In genomic region chr15:72200395-72201237, GRCh38 we compare ENCODE assay signal across 2 cellular contexts.
TF ChIP-seq lines count a peak whose summit lies in the region.

No MANE protein-coding gene starts in this region.

TF ChIP-seq in SK-N-SH, 30 proteins besides CTCF, POLR2A, EP300 and RAD21 (continued from another document):
- TF ChIP-seq REST (IDR thresholded peaks at IDR 0.05; ENCODE audit: low read depth, low read length) (no peak), TAF1 (IDR thresholded peaks at IDR 0.05; ENCODE audit: borderline replicate concordance, low read depth, low read length) (no peak), NRF1 (IDR thresholded peaks at IDR 0.05; ENCODE audit: low read depth, low read length) (no peak), RFX5 (IDR thresholded peaks at IDR 0.05; ENCODE audit: low read length) (no peak)
- TF ChIP-seq, protein P1, sequence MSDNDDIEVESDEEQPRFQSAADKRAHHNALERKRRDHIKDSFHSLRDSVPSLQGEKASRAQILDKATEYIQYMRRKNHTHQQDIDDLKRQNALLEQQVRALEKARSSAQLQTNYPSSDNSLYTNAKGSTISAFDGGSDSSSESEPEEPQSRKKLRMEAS (IDR thresholded peaks at IDR 0.05; ENCODE audit: low read depth): no peak

TF ChIP-seq in SK-N-SH treated with all-trans-retinoic acid at 6 μM for 48 hours, 23 proteins besides CTCF, POLR2A, EP300 and RAD21 (continued from another document):
- TF ChIP-seq, protein P2, sequence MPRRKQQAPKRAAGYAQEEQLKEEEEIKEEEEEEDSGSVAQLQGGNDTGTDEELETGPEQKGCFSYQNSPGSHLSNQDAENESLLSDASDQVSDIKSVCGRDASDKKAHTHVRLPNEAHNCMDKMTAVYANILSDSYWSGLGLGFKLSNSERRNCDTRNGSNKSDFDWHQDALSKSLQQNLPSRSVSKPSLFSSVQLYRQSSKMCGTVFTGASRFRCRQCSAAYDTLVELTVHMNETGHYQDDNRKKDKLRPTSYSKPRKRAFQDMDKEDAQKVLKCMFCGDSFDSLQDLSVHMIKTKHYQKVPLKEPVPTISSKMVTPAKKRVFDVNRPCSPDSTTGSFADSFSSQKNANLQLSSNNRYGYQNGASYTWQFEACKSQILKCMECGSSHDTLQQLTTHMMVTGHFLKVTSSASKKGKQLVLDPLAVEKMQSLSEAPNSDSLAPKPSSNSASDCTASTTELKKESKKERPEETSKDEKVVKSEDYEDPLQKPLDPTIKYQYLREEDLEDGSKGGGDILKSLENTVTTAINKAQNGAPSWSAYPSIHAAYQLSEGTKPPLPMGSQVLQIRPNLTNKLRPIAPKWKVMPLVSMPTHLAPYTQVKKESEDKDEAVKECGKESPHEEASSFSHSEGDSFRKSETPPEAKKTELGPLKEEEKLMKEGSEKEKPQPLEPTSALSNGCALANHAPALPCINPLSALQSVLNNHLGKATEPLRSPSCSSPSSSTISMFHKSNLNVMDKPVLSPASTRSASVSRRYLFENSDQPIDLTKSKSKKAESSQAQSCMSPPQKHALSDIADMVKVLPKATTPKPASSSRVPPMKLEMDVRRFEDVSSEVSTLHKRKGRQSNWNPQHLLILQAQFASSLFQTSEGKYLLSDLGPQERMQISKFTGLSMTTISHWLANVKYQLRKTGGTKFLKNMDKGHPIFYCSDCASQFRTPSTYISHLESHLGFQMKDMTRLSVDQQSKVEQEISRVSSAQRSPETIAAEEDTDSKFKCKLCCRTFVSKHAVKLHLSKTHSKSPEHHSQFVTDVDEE (CRISPR knock-in tag; IDR thresholded peaks at IDR 0.05): no peak
- TF ChIP-seq POU6F1 (CRISPR knock-in tag; IDR thresholded peaks at IDR 0.05; ENCODE audit: borderline replicate concordance, low read depth): no peak
- no peak for TF ChIP-seq ZNF70 (CRISPR knock-in tag; IDR thresholded peaks at IDR 0.05)
- no peak for TF ChIP-seq BACH2 (CRISPR knock-in tag; IDR thresholded peaks at IDR 0.05; ENCODE audit: borderline replicate concordance)
- no peak for TF ChIP-seq ESRRG (CRISPR knock-in tag; IDR thresholded peaks at IDR 0.05)
- no peak for TF ChIP-seq ZNF565 (CRISPR knock-in tag; conservative IDR thresholded peaks at IDR 0.05; ENCODE audit: low read depth)
- no peak for TF ChIP-seq ZNF8 (CRISPR knock-in tag; IDR thresholded peaks at IDR 0.05)
- TF ChIP-seq, protein P3, sequence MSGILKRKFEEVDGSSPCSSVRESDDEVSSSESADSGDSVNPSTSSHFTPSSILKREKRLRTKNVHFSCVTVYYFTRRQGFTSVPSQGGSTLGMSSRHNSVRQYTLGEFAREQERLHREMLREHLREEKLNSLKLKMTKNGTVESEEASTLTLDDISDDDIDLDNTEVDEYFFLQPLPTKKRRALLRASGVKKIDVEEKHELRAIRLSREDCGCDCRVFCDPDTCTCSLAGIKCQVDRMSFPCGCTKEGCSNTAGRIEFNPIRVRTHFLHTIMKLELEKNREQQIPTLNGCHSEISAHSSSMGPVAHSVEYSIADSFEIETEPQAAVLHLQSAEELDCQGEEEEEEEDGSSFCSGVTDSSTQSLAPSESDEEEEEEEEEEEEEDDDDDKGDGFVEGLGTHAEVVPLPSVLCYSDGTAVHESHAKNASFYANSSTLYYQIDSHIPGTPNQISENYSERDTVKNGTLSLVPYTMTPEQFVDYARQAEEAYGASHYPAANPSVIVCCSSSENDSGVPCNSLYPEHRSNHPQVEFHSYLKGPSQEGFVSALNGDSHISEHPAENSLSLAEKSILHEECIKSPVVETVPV (CRISPR knock-in tag; IDR thresholded peaks at IDR 0.05): no peak
